Comparison of ENCODE assay signal across 8 cellular contexts in the genomic region with DNA sequence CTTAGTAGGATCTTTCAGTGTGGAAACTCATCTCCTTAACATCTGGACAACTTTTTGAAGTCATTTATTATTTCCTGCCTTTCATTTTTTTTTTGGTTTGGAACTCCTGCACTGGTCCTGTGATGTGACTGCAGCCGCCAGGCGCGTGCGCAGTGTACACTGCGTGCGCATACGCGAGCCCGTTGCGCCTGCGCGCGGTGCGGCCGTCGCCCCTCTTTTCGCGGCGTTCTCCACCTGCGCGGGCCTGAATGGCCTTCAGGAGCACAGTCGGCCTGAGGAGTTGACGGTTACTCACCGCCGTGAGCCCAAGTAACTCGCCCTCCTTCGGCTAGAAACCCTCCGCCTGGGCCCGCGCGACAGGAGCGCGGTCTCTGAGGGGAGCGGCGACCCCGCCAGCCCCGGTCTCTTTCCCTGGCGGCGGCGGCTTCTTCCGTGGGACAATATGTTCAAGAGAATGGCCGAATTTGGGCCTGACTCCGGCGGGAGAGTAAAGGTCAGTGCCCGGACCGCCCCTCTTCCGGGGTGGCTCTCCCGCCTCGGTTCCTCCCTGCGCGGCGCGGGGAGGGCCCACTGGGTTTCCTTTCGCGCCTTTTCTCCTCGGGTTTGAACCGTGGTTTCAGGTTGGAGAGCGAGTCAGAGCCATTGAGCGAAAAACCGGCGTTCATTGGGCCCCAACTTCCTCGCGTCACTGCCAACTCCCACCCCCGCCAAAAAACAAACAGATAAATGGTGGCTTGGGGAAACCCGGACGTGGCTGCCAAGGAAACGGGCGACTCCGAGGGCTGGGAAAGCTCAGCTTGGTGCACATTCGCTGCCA. TPM values are rescaled to one million over a fixed set of nuclear protein-coding genes. Genes with fewer than 3 reads are reported as not detected.
A peak's percentile ranks its signal among the peaks of the same experiment; 100 is the strongest.
DNase-seq lines count a peak whose midpoint lies in the region; ATAC-seq and TF ChIP-seq lines count a peak whose summit lies in the region.

A gene (plus strand): TSS at position 213 of the 817 bp plus-strand sequence. CDS start 230 bp downstream, at position 443.

- POLR2A ChIA-PET in WTC11 (lab: Charles Lee), result interaction anchor here (0.9 kb wide), 1 partner anchor 10 kb away, joined by 3 read pairs; no protein-coding TSS in a partner anchor

- H3K4me3 Mint-ChIP-seq in WTC11, result peak within 1 kb of the TSS; percentile 91

- peaks cover 18% of the 10 kb centered on the region for H3K36me3 Mint-ChIP-seq in WTC11

- H3K27ac Mint-ChIP-seq in WTC11, result peak within 1 kb of the TSS; percentile 98

- ATAC-seq in GM18873 (IDR thresholded peaks at IDR 0.05; ENCODE audit: low FRiP score, unreplicated experiment) (peak; percentile 75), HG03139 (IDR thresholded peaks at IDR 0.05; ENCODE audit: unreplicated experiment) (peak; percentile 83), WTC11 (peak; percentile 82)

- in situ Hi-C loops in ACHN (cut with HindIII; ENCODE audit: low pct_ligation_motif_present, low pct_unique_long_range_greater_than_20kb, low sequenced_read_pairs), result no loop called here

- peaks cover 21% of the 10 kb centered on the region for H3K4me1 Mint-ChIP-seq in WTC11

- DNase-seq in ACHN (peak; percentile 99), NCI-H2227 (lab: John Stamatoyannopoulos, UW; ENCODE audit: unreplicated experiment) (peak; percentile 96), WTC11 (ENCODE audit: low spot score) (peak; percentile 79), cardiac fibroblast (ENCODE audit: low read depth in 2 of 2) (peak; percentile 90 to 94), inferior parietal cortex (ENCODE audit: extremely low spot score) (peak; percentile 89)
- DNase-seq in stimulated activated CD4-positive, alpha-beta T cell treated with anti-CD3 and anti-CD28 coated beads, Interleukin-12 subunit alpha, Interleukin-12 subunit beta, amount 100 ng/mL, for 24 hours (ENCODE audit: low read depth in 2 of 2), result peak; percentile 69 to 76

- TF ChIP-seq CTCF in WTC11 (IDR thresholded peaks at IDR 0.05) (no peak), cardiac fibroblast (IDR thresholded peaks at IDR 0.05; ENCODE audit: low read depth, low read length) (no peak)

- H3K27me3 Mint-ChIP-seq in WTC11 (ENCODE audit: low read depth), result no peaks in the 10 kb centered on the region

- H3K9me3 Mint-ChIP-seq in WTC11, result no peaks in the 10 kb centered on the region

- H3K4me3 ChIP-seq in cardiac fibroblast (replicated peaks in 1 of 2; ENCODE audit: low read depth in 2 of 2, low read length in 2 of 2), result peak within 1 kb of the TSS; percentile 90 to 93

- CTCF ChIA-PET in WTC11 (lab: Charles Lee), result no interaction called here

TF ChIP-seq in WTC11, 78 proteins besides CTCF, POLR2A, EP300 and RAD21 (continues in another document):
- TF ChIP-seq, protein P1, sequence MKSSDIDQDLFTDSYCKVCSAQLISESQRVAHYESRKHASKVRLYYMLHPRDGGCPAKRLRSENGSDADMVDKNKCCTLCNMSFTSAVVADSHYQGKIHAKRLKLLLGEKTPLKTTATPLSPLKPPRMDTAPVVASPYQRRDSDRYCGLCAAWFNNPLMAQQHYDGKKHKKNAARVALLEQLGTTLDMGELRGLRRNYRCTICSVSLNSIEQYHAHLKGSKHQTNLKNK (CRISPR knock-in tag; IDR thresholded peaks at IDR 0.05), result no peak
- TF ChIP-seq, protein P2, sequence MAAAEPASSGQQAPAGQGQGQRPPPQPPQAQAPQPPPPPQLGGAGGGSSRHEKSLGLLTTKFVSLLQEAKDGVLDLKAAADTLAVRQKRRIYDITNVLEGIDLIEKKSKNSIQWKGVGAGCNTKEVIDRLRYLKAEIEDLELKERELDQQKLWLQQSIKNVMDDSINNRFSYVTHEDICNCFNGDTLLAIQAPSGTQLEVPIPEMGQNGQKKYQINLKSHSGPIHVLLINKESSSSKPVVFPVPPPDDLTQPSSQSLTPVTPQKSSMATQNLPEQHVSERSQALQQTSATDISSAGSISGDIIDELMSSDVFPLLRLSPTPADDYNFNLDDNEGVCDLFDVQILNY (CRISPR knock-in tag; IDR thresholded peaks at IDR 0.05), result peak; percentile 81; the same call in 1 of the 2 replicates
- TF ChIP-seq ZNF671 (CRISPR knock-in tag; IDR thresholded peaks at IDR 0.05), result peak; percentile 65; the same call in 1 of the 2 replicates
- TF ChIP-seq, protein P3, sequence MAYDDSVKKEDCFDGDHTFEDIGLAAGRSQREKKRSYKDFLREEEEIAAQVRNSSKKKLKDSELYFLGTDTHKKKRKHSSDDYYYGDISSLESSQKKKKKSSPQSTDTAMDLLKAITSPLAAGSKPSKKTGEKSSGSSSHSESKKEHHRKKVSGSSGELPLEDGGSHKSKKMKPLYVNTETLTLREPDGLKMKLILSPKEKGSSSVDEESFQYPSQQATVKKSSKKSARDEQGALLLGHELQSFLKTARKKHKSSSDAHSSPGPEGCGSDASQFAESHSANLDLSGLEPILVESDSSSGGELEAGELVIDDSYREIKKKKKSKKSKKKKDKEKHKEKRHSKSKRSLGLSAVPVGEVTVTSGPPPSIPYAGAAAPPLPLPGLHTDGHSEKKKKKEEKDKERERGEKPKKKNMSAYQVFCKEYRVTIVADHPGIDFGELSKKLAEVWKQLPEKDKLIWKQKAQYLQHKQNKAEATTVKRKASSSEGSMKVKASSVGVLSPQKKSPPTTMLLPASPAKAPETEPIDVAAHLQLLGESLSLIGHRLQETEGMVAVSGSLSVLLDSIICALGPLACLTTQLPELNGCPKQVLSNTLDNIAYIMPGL (CRISPR knock-in tag; IDR thresholded peaks at IDR 0.05), result peak; percentile 75; the same call in 1 of the 2 replicates
- peak; percentile 38 for TF ChIP-seq FOXK1 (CRISPR knock-in tag; IDR thresholded peaks at IDR 0.05)
- TF ChIP-seq CREM (CRISPR knock-in tag; IDR thresholded peaks at IDR 0.05), result peak; percentile 69; the same call in 1 of the 2 replicates
- TF ChIP-seq, protein P4, sequence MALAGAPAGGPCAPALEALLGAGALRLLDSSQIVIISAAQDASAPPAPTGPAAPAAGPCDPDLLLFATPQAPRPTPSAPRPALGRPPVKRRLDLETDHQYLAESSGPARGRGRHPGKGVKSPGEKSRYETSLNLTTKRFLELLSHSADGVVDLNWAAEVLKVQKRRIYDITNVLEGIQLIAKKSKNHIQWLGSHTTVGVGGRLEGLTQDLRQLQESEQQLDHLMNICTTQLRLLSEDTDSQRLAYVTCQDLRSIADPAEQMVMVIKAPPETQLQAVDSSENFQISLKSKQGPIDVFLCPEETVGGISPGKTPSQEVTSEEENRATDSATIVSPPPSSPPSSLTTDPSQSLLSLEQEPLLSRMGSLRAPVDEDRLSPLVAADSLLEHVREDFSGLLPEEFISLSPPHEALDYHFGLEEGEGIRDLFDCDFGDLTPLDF (CRISPR knock-in tag; IDR thresholded peaks at IDR 0.05), result peak; percentile 24
- TF ChIP-seq, protein P5, sequence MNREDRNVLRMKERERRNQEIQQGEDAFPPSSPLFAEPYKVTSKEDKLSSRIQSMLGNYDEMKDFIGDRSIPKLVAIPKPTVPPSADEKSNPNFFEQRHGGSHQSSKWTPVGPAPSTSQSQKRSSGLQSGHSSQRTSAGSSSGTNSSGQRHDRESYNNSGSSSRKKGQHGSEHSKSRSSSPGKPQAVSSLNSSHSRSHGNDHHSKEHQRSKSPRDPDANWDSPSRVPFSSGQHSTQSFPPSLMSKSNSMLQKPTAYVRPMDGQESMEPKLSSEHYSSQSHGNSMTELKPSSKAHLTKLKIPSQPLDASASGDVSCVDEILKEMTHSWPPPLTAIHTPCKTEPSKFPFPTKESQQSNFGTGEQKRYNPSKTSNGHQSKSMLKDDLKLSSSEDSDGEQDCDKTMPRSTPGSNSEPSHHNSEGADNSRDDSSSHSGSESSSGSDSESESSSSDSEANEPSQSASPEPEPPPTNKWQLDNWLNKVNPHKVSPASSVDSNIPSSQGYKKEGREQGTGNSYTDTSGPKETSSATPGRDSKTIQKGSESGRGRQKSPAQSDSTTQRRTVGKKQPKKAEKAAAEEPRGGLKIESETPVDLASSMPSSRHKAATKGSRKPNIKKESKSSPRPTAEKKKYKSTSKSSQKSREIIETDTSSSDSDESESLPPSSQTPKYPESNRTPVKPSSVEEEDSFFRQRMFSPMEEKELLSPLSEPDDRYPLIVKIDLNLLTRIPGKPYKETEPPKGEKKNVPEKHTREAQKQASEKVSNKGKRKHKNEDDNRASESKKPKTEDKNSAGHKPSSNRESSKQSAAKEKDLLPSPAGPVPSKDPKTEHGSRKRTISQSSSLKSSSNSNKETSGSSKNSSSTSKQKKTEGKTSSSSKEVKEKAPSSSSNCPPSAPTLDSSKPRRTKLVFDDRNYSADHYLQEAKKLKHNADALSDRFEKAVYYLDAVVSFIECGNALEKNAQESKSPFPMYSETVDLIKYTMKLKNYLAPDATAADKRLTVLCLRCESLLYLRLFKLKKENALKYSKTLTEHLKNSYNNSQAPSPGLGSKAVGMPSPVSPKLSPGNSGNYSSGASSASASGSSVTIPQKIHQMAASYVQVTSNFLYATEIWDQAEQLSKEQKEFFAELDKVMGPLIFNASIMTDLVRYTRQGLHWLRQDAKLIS (CRISPR knock-in tag; IDR thresholded peaks at IDR 0.05; ENCODE audit: borderline replicate concordance), result no peak
- TF ChIP-seq, protein P6, sequence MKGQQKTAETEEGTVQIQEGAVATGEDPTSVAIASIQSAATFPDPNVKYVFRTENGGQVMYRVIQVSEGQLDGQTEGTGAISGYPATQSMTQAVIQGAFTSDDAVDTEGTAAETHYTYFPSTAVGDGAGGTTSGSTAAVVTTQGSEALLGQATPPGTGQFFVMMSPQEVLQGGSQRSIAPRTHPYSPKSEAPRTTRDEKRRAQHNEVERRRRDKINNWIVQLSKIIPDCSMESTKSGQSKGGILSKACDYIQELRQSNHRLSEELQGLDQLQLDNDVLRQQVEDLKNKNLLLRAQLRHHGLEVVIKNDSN (CRISPR knock-in tag; IDR thresholded peaks at IDR 0.05), result peak; percentile 49; the same call in 1 of the 2 replicates
- TF ChIP-seq, protein P7, sequence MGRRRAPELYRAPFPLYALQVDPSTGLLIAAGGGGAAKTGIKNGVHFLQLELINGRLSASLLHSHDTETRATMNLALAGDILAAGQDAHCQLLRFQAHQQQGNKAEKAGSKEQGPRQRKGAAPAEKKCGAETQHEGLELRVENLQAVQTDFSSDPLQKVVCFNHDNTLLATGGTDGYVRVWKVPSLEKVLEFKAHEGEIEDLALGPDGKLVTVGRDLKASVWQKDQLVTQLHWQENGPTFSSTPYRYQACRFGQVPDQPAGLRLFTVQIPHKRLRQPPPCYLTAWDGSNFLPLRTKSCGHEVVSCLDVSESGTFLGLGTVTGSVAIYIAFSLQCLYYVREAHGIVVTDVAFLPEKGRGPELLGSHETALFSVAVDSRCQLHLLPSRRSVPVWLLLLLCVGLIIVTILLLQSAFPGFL (CRISPR knock-in tag; IDR thresholded peaks at IDR 0.05; ENCODE audit: borderline replicate concordance), result 0 out of 2 replicates have a peak, but pooled peaks have one; percentile 37
- peak; percentile 80; the same call in 1 of the 2 replicates for TF ChIP-seq KAT7 (CRISPR knock-in tag; IDR thresholded peaks at IDR 0.05; ENCODE audit: borderline replicate concordance)
- 0 out of 2 replicates have a peak, but pooled peaks have one; percentile 27 for TF ChIP-seq ZNF219 (CRISPR knock-in tag; IDR thresholded peaks at IDR 0.05; ENCODE audit: borderline replicate concordance)
- no peak for TF ChIP-seq GABPB1 (CRISPR knock-in tag; IDR thresholded peaks at IDR 0.05)
- 0 out of 2 replicates have a peak, but pooled peaks have one; percentile 65 for TF ChIP-seq NFATC4 (CRISPR knock-in tag; IDR thresholded peaks at IDR 0.05)

RNA-seq across cellular contexts. Expression of the gene that starts here (rescaled TPM):
- 33.3 to 37.1 TPM (median 33.5 TPM) in 3 replicates for total RNA-seq in WTC11 (2021)

Comparison
In these comparisons a context has a peak if more than half of its experiments do, and no peak if none do; other contexts are left out.
1. Peak in every context shown above with its lines: DNase-seq, ATAC-seq and H3K4me3 ChIP-seq.